Comparison of ENCODE assay signal across 2 cellular contexts in genomic region chr6:154738561-154738961, GRCh38.
TF ChIP-seq lines count a peak whose summit lies in the region.

No MANE protein-coding gene starts in this region.

TF ChIP-seq in SK-N-SH, 30 proteins besides CTCF, POLR2A, EP300 and RAD21:
- TF ChIP-seq USF1 (IDR thresholded peaks at IDR 0.05; ENCODE audit: borderline replicate concordance, low read depth): no peak
- no peak for TF ChIP-seq MXI1 (IDR thresholded peaks at IDR 0.05; ENCODE audit: low read depth, low read length)
- TF ChIP-seq IRF3 (IDR thresholded peaks at IDR 0.05; ENCODE audit: low read depth, low read length): no peak
- TF ChIP-seq YY1 (IDR thresholded peaks at IDR 0.05; ENCODE audit: low read depth): no peak
- no peak for TF ChIP-seq CHD2 (IDR thresholded peaks at IDR 0.05; ENCODE audit: low read length, partially characterized antibody)
- TF ChIP-seq POLR2AphosphoS5 (IDR thresholded peaks at IDR 0.05; ENCODE audit: low read depth, low read length): no peak
- no peak for TF ChIP-seq FOXM1 (IDR thresholded peaks at IDR 0.05; ENCODE audit: low read depth)
- TF ChIP-seq NFIC (IDR thresholded peaks at IDR 0.05; ENCODE audit: borderline replicate concordance): no peak
- no peak for TF ChIP-seq RFX5 (IDR thresholded peaks at IDR 0.05; ENCODE audit: low read length)
- no peak for TF ChIP-seq MEF2A (IDR thresholded peaks at IDR 0.05; ENCODE audit: borderline replicate concordance, low read depth)
- no peak for TF ChIP-seq SIN3A (IDR thresholded peaks at IDR 0.05; ENCODE audit: borderline replicate concordance, low read depth, low read length)
- no peak for TF ChIP-seq GABPA (IDR thresholded peaks at IDR 0.05; ENCODE audit: low read depth)
- TF ChIP-seq ELF1 (IDR thresholded peaks at IDR 0.05): no peak
- TF ChIP-seq FOSL2 (IDR thresholded peaks at IDR 0.05; ENCODE audit: borderline replicate concordance, low read depth): no peak
- TF ChIP-seq FOXJ3 (CRISPR knock-in tag; IDR thresholded peaks at IDR 0.05): no peak

TF ChIP-seq in SK-N-SH treated with all-trans-retinoic acid at 6 μM for 48 hours, 23 proteins besides CTCF, POLR2A, EP300 and RAD21 (continued from another document):
- TF ChIP-seq POU6F1 (CRISPR knock-in tag; IDR thresholded peaks at IDR 0.05; ENCODE audit: borderline replicate concordance, low read depth): no peak
- TF ChIP-seq ZC3H10 (CRISPR knock-in tag; IDR thresholded peaks at IDR 0.05): no peak
- no peak for TF ChIP-seq PATZ1 (CRISPR knock-in tag; IDR thresholded peaks at IDR 0.05; ENCODE audit: borderline replicate concordance)
- TF ChIP-seq CREB5 (CRISPR knock-in tag; IDR thresholded peaks at IDR 0.05; ENCODE audit: low read depth): no peak
- no peak for TF ChIP-seq CSRNP3 (CRISPR knock-in tag; IDR thresholded peaks at IDR 0.05)
- TF ChIP-seq SNAI2 (CRISPR knock-in tag; IDR thresholded peaks at IDR 0.05): no peak
- no peak for TF ChIP-seq ZNF8 (CRISPR knock-in tag; IDR thresholded peaks at IDR 0.05)
- TF ChIP-seq ZFP3 (CRISPR knock-in tag; IDR thresholded peaks at IDR 0.05): no peak
- no peak for TF ChIP-seq ZNF565 (CRISPR knock-in tag; conservative IDR thresholded peaks at IDR 0.05; ENCODE audit: low read depth)
- no peak for TF ChIP-seq OSR1 (CRISPR knock-in tag; IDR thresholded peaks at IDR 0.05)
- TF ChIP-seq TOX (CRISPR knock-in tag; IDR thresholded peaks at IDR 0.05; ENCODE audit: borderline replicate concordance): no peak
- no peak for TF ChIP-seq CSDC2 (CRISPR knock-in tag; IDR thresholded peaks at IDR 0.05)
- TF ChIP-seq GLIS3 (CRISPR knock-in tag; IDR thresholded peaks at IDR 0.05): no peak
